In the genomic region with DNA sequence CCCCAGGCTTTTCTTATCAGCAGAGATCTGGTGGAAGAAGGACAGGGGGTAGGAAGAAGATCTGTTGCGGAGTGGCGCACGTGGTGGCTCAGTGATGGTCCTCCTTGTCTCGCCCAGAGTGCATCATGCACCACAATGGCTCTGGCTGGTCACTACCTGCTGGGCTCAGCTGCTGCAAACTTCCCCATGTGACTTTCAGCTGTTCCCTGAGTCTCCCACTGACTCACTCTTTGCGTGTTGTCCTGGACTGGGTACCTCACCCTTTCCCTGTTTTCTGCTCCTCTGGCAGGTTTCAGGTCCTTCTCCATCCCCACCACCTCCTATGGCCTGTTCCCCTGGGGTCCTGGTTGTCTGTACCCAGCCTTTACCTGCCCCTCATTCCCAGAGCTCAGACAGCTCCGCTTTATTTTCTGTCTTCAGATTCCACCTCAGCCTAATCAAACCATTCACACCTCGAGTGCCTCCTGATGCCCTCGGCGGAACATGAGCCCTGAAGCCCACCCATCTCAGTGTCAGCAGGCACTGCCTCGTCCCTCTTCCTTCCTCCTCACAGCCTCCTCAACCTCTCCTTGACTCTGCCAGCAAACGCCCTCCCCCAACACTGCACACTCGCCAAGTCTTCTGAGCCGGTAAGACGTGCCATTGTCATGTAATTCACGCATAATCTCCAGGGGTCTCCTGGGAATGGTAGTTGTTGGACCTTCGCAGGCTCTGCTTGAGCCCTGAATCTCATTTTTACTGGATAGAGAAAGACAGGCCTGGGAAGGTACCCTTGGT, we compare ENCODE assay signal across 13 cellular contexts. TPM values are rescaled to one million over a fixed set of nuclear protein-coding genes. Genes with fewer than 3 reads are reported as not detected.
DNase-seq lines count a peak whose midpoint lies in the region; ATAC-seq and TF ChIP-seq lines count a peak whose summit lies in the region.
"Had no signal": no experiment of that assay in that cellular context is flagged by ENCODE, and none has a peak within 500 bp of the region (broad histone marks: within the 10 kb centered on the region; RNA-seq: fewer than 3 reads in every experiment).

No MANE protein-coding gene starts in this region.

- H3K27ac ChIP-seq in gastrocnemius medialis = peak overlapping the region; percentile 68 to 80 (median 70)

- DNase-seq in ELF-1 (ENCODE audit: low read depth, low spot score) (peak; percentile 68), iPS-NIHi7 (ENCODE audit: extremely low spot score) (peak; percentile 40), gastrocnemius medialis (no peak), NCI-H2081 (lab: John Stamatoyannopoulos, UW) (no peak), NCI-H2107 (lab: John Stamatoyannopoulos, UW) (no peak)
- DNase-seq: CD8-positive, alpha-beta memory T cell; naive thymus-derived CD8-positive, alpha-beta T cell; NCI-H146 had no signal

- peaks cover 24% of the 10 kb centered on the region for H3K4me1 Mint-ChIP-seq in brain

- no peaks in the 10 kb centered on the region for H3K9me3 ChIP-seq in gastrocnemius medialis

- H3K4me1 ChIP-seq in gastrocnemius medialis = peaks cover 8 to 15% of the 10 kb centered on the region in 2 donors

- intact Hi-C loops in gastrocnemius medialis (cut with DNase I; ENCODE audit: low total_unique reads) = loop anchor here (5.0 kb wide), 2 partner anchors 148 to 168 kb away; a partner anchor contains a TSS

- H3K36me3 ChIP-seq in gastrocnemius medialis = no peaks in the 10 kb centered on the region

- no peaks in the 10 kb centered on the region for H3K36me3 Mint-ChIP-seq in brain
- H3K36me3 Mint-ChIP-seq: naive thymus-derived CD8-positive, alpha-beta T cell had no signal

- peak overlapping the region in 3 of 5 experiments; percentile 27 to 61 (median 52) for H3K27ac Mint-ChIP-seq in brain
- H3K27ac Mint-ChIP-seq: T-helper 1 cell treated with Interleukin-12 subunit alpha and Interleukin-12 subunit beta and Interleukin-4 antibody, amounts not matched to agents 30 μg/mL and 1 μg/mL, for 36 hours had no signal

- H3K9me3 Mint-ChIP-seq in brain = no peaks in the 10 kb centered on the region
- H3K9me3 Mint-ChIP-seq: CD8-positive, alpha-beta memory T cell; naive thymus-derived CD8-positive, alpha-beta T cell; T-helper 1 cell treated with Interleukin-12 subunit alpha and Interleukin-12 subunit beta and Interleukin-4 antibody, amounts not matched to agents 30 μg/mL and 1 μg/mL, for 36 hours had no signal

- no peaks in the 10 kb centered on the region for H3K27me3 ChIP-seq in gastrocnemius medialis

- peaks cover 13% of the 10 kb centered on the region for H3K27me3 Mint-ChIP-seq in brain
- H3K27me3 Mint-ChIP-seq: naive thymus-derived CD8-positive, alpha-beta T cell had no signal

- peak overlapping the region in 1 of 5 experiments; percentile 29 for H3K4me3 Mint-ChIP-seq in brain
- H3K4me3 Mint-ChIP-seq: T-helper 1 cell treated with Interleukin-12 subunit alpha and Interleukin-12 subunit beta and Interleukin-4 antibody, amounts not matched to agents 30 μg/mL and 1 μg/mL, for 36 hours had no signal

- ATAC-seq in gastrocnemius medialis (no peak), HG03159 (IDR thresholded peaks at IDR 0.05; ENCODE audit: unreplicated experiment) (no peak), HG03196 (IDR thresholded peaks at IDR 0.05; ENCODE audit: unreplicated experiment) (no peak)
- ATAC-seq: naive thymus-derived CD8-positive, alpha-beta T cell had no signal

- peak overlapping the region in 3 of 4 donors; percentile 48 to 60 (median 58) for H3K4me3 ChIP-seq in gastrocnemius medialis

- in situ Hi-C loops in gastrocnemius medialis (cut with MboI; ENCODE audit: low sequenced_read_pairs in 4 of 4) = loop anchor here in 1 of 4 donors (5.0 kb wide), 1 partner anchor 33 kb away; no protein-coding TSS in a partner anchor

- no peak for TF ChIP-seq CTCF in brain (conservative IDR thresholded peaks at IDR 0.05)
- TF ChIP-seq CTCF in gastrocnemius medialis (IDR thresholded peaks at IDR 0.05 in 4 of 5, conservative IDR thresholded peaks at IDR 0.05 in 1 of 5) = no peak

- TF ChIP-seq POLR2A in gastrocnemius medialis (IDR thresholded peaks at IDR 0.05) = no peak

RNA-seq across cellular contexts. Expression of a gene that starts 1.8 kb away (rescaled TPM):
- polyA plus RNA-seq in brain (ENCODE audit: insufficient read depth, low read depth, low replicate concordance) = 17.0 TPM
- total RNA-seq in gastrocnemius medialis = 10 to 100 TPM; 47.5 to 97.8 (median 74.9) TPM

RNA-seq across cellular contexts. Expression of a gene that starts 18.6 kb away (rescaled TPM):
- polyA plus RNA-seq in brain (ENCODE audit: insufficient read depth, low read depth, low replicate concordance) = 13.7 TPM
- total RNA-seq in gastrocnemius medialis = 10 to 100 TPM; 15.0 to 18.7 (median 16.7) TPM

RNA-seq across cellular contexts. Expression of a gene that starts 29.9 kb away (rescaled TPM):
- polyA plus RNA-seq in brain (ENCODE audit: insufficient read depth, low read depth, low replicate concordance) = 8.6 TPM
- 10 to 100 TPM; 58.1 to 90.8 (median 85.9) TPM for total RNA-seq in gastrocnemius medialis
- polyA plus RNA-seq: CD8-positive, alpha-beta memory T cell had no signal

RNA-seq across cellular contexts. Expression of a gene that starts 38.3 kb away (rescaled TPM):
- polyA plus RNA-seq in brain (ENCODE audit: insufficient read depth, low read depth, low replicate concordance) = 0.80 TPM
- not detected for total RNA-seq in gastrocnemius medialis
- total RNA-seq: astrocyte had no signal
- polyA plus RNA-seq: CD8-positive, alpha-beta memory T cell; naive thymus-derived CD8-positive, alpha-beta T cell had no signal

RNA-seq across cellular contexts. Expression of a gene that starts 39.8 kb away (rescaled TPM):
- 74.8 TPM for polyA plus RNA-seq in brain (ENCODE audit: insufficient read depth, low read depth, low replicate concordance)
- 1 to 10 TPM; 1.2 to 3.5 (median 2.4) TPM for total RNA-seq in gastrocnemius medialis

Comparison
In these comparisons a context has a peak if more than half of its experiments do, and no peak if none do; other contexts are left out.
1. DNase-seq: peak in ELF-1 (single experiment) and iPS-NIHi7 (single experiment); none in gastrocnemius medialis (0 of 2), NCI-H2081 (0 of 2) and NCI-H2107 (single experiment).